ENCODE assay signal across 12 cellular contexts in the genomic region with DNA sequence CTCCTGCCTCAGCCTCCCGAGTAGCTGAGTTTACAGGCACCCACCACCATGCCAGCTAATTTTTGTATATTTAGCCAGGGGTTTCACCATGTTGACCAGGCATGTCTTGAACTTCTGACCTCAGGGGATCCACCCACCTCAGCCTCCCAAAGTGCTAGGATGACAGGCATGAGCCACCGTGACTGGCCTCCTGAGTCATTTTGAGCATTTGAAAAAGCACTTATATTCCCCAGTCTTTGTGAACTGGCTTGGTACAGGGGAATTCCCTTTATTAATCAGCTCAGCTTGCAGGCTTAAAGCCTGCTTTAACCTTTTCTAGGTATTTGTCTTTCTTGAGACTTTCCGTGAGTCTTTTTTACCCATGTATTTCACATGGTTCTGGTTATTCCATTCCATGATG.
DNase-seq lines count a peak whose midpoint lies in the region; ATAC-seq lines count a peak whose summit lies in the region.
"Had no signal": no experiment of that assay in that cellular context is flagged by ENCODE, and none has a peak within 500 bp of the region (broad histone marks: within the 10 kb centered on the region; RNA-seq: fewer than 3 reads in every experiment).

No MANE protein-coding gene starts in this region.

- peak; percentile 47 to 64 for DNase-seq in activated CD4-positive, alpha-beta T cell treated with anti-CD3 and anti-CD28 coated beads, Interleukin-2, amount 50 U/mL, for 48 hours
- peak in 3 of 4 experiments; percentile 5 to 27 (median 14) for DNase-seq in stimulated activated CD4-positive, alpha-beta T cell treated with anti-CD3 and anti-CD28 coated beads, Interleukin-1b, Interleukin-23, amount 100 ng/mL, for 24 hours (ENCODE audit: low read depth in 4 of 4, low spot score in 1 of 4)
- DNase-seq in NCI-H146 (lab: John Stamatoyannopoulos, UW) (no peak), iPS-NIHi7 (ENCODE audit: extremely low spot score) (no peak), NCI-H2029 treated with DMSO at 0.1 percent for 48 hours (lab: John Stamatoyannopoulos, UW) (no peak)
- DNase-seq: Calu3, NCI-H446, pancreas had no signal

- ATAC-seq in GM18868 (IDR thresholded peaks at IDR 0.05; ENCODE audit: unreplicated experiment) (peak; percentile 99), HG02642 (IDR thresholded peaks at IDR 0.05; ENCODE audit: poor library complexity, unreplicated experiment) (peak; percentile 93), GM21825 (IDR thresholded peaks at IDR 0.05; ENCODE audit: unreplicated experiment) (no peak)
- ATAC-seq: K562, pancreas had no signal

Comparison
In these comparisons a context has a peak if more than half of its experiments do, and no peak if none do; other contexts are left out.
1. DNase-seq: peak in activated CD4-positive, alpha-beta T cell treated with anti-CD3 and anti-CD28 coated beads, Interleukin-2, amount 50 U/mL, for 48 hours (2 of 2) and stimulated activated CD4-positive, alpha-beta T cell treated with anti-CD3 and anti-CD28 coated beads, Interleukin-1b, Interleukin-23, amount 100 ng/mL, for 24 hours (3 of 4); none in NCI-H146 (single experiment), iPS-NIHi7 (single experiment) and NCI-H2029 treated with DMSO at 0.1 percent for 48 hours (single experiment).